8 cellular contexts compared by ENCODE assay signal in the genomic region with DNA sequence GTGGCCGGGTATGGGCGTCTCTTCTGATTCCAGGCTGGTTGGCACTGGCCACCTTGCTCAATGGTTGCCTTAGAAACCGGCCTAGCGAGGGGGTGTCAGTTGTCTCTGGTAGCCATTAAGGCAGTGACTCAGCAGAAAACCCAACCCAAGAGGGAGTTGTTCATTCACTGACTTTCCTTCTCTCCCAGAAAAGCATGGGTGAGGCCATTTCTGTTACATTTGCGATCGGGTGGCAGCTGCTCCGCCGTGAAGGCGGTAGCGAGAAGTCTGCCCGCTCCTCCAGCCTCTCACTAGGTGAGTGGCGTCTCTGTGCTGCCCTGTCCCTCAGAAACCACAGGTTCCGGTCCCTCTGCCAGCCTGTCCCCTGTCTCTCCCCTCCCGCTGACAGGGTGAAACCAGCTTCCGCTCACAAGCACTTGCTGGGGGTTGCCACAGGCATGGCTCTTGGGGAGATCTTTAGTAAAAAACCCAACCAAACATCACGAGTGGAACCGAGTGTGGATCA.
A peak's percentile ranks its signal among the peaks of the same experiment; 100 is the strongest.
DNase-seq lines count a peak whose midpoint lies in the region; ATAC-seq and TF ChIP-seq lines count a peak whose summit lies in the region.

No MANE protein-coding gene starts in this region.

- TF ChIP-seq CTCF in cardiac fibroblast (IDR thresholded peaks at IDR 0.05; ENCODE audit: low read depth, low read length) = no peak

- DNase-seq in DMS153 (lab: John Stamatoyannopoulos, UW) (peak; percentile 41), DMS153 treated with DMSO at 0.1 percent for 48 hours (lab: John Stamatoyannopoulos, UW; ENCODE audit: unreplicated experiment) (no peak), HPDE6-E6E7 (ENCODE audit: extremely low spot score) (peak; percentile 58), RPMI8226 (peak; percentile 92), cardiac fibroblast (ENCODE audit: low read depth in 2 of 2) (peak; percentile 46 to 47), medulla oblongata (ENCODE audit: extremely low spot score) (peak; percentile 56), NCI-H510A treated with DMSO at 0.1 percent for 48 hours (lab: John Stamatoyannopoulos, UW) (no peak)

- ATAC-seq in HG02571 (IDR thresholded peaks at IDR 0.05; ENCODE audit: unreplicated experiment) = no peak

- no peak overlapping the region for H3K4me3 ChIP-seq in cardiac fibroblast (replicated peaks in 1 of 2; ENCODE audit: low read depth in 2 of 2, low read length in 2 of 2)

Comparison
In these comparisons a context has a peak if more than half of its experiments do, and no peak if none do; other contexts are left out.
1. DNase-seq: peak in DMS153 (single experiment), HPDE6-E6E7 (single experiment), RPMI8226 (single experiment), cardiac fibroblast (2 of 2) and medulla oblongata (single experiment); none in DMS153 treated with DMSO at 0.1 percent for 48 hours (single experiment) and NCI-H510A treated with DMSO at 0.1 percent for 48 hours (single experiment).